Comparison of ENCODE assay signal across 7 cellular contexts in the genomic region with DNA sequence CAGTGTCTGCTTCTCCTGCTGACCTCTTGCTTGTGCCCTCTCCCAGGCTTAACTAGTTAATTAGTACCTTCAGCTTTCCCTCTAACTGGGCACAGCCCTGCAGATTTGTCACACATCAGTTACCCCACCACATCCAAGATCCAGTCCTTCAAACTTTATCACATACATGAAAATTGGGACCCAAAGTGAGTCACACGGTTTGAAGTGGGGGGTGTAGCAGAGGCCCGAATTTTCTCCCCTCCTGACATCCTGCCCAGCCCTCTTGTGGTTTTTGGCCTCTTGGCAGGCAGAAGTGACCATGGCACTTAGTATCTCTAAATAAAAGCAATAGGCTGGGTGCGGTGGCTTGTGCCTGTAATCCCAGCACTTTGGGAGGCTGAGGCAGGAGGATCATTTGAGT. TPM values are rescaled to one million over a fixed set of nuclear protein-coding genes. Genes with fewer than 3 reads are reported as not detected.
A peak's percentile ranks its signal among the peaks of the same experiment; 100 is the strongest.
DNase-seq lines count a peak whose midpoint lies in the region; ATAC-seq and TF ChIP-seq lines count a peak whose summit lies in the region.
"Had no signal": no experiment of that assay in that cellular context is flagged by ENCODE, and none has a peak within 500 bp of the region (broad histone marks: within the 10 kb centered on the region; RNA-seq: fewer than 3 reads in every experiment).

No MANE protein-coding gene starts in this region.

- H3K9me3 ChIP-seq in spleen (no peaks in the 10 kb centered on the region), suprapubic skin (no peaks in the 10 kb centered on the region)

- no peaks in the 10 kb centered on the region for H3K9me3 Mint-ChIP-seq in activated T-cell treated with anti-CD3 and anti-CD28 coated beads, Interleukin-2, amount 50 U/mL, for 4 hours
- H3K9me3 Mint-ChIP-seq in activated naive CD8-positive, alpha-beta T cell treated with anti-CD3 and anti-CD28 coated beads for 36 hours = no peaks in the 10 kb centered on the region

- H3K36me3 ChIP-seq in spleen (peaks cover 0 to 25% (median 0%) of the 10 kb centered on the region in 6 donors), suprapubic skin (no peaks in the 10 kb centered on the region)

- peak overlapping the region in 2 of 8 donors; percentile 1 to 98 for H3K4me3 ChIP-seq in spleen
- no peak overlapping the region for H3K4me3 ChIP-seq in suprapubic skin

- H3K4me3 Mint-ChIP-seq in activated T-cell treated with anti-CD3 and anti-CD28 coated beads, Interleukin-2, amount 50 U/mL, for 4 hours = peak overlapping the region; percentile 88
- H3K4me3 Mint-ChIP-seq in activated naive CD8-positive, alpha-beta T cell treated with anti-CD3 and anti-CD28 coated beads for 36 hours = peak overlapping the region; percentile 91

- intact Hi-C loops in spleen (cut with DNase I; ENCODE audit: low total_unique reads) = no loop called here

- H3K4me1 Mint-ChIP-seq in activated T-cell treated with anti-CD3 and anti-CD28 coated beads, Interleukin-2, amount 50 U/mL, for 4 hours (ENCODE audit: low read depth) = peaks cover 79% of the 10 kb centered on the region
- H3K4me1 Mint-ChIP-seq in activated naive CD8-positive, alpha-beta T cell treated with anti-CD3 and anti-CD28 coated beads for 36 hours = peaks cover 64% of the 10 kb centered on the region

- H3K27me3 Mint-ChIP-seq in activated T-cell treated with anti-CD3 and anti-CD28 coated beads, Interleukin-2, amount 50 U/mL, for 4 hours (ENCODE audit: low read depth) = no peaks in the 10 kb centered on the region
- H3K27me3 Mint-ChIP-seq in activated naive CD8-positive, alpha-beta T cell treated with anti-CD3 and anti-CD28 coated beads for 36 hours = no peaks in the 10 kb centered on the region

- no peak for DNase-seq in activated T-cell treated with anti-CD3 and anti-CD28 coated beads, Interleukin-2, amount 50 U/mL, for 4 hours
- no peak for DNase-seq in activated T-cell treated with anti-CD3 and anti-CD28 coated beads, Interleukin-2, amount 50 U/mL, for 1 hour
- no peak for DNase-seq in activated naive CD8-positive, alpha-beta T cell treated with anti-CD3 and anti-CD28 coated beads for 36 hours
- no peak for DNase-seq in spleen
- DNase-seq in NCI-H510A treated with DMSO at 0.1 percent for 48 hours (lab: John Stamatoyannopoulos, UW) = no peak
- no peak for DNase-seq in suprapubic skin (ENCODE audit: low spot score in 2 of 2)
- DNase-seq: NCI-H2029 treated with DMSO at 0.1 percent for 48 hours had no signal

- H3K27ac Mint-ChIP-seq in activated naive CD8-positive, alpha-beta T cell treated with anti-CD3 and anti-CD28 coated beads for 36 hours = peak overlapping the region; percentile 79

- TF ChIP-seq EP300 in suprapubic skin (IDR thresholded peaks at IDR 0.05) = no peak

- 11 to 30% (median 23%) methylated on average over 3 of the region's 3 CpGs for WGBS in spleen, 5 donors
- 53% methylated on average over 3 of the region's 3 CpGs for WGBS in suprapubic skin

- no peak for ATAC-seq in activated T-cell treated with anti-CD3 and anti-CD28 coated beads, Interleukin-2, amount 50 U/mL, for 4 hours

- H3K27me3 ChIP-seq in spleen (replicated peaks in 1 of 7) = no peaks in the 10 kb centered on the region
- no peaks in the 10 kb centered on the region for H3K27me3 ChIP-seq in suprapubic skin

- TF ChIP-seq CTCF in spleen (IDR thresholded peaks at IDR 0.05 in 8 of 11, conservative IDR thresholded peaks at IDR 0.05 in 3 of 11) (peak in 2 of 11 experiments; percentile 5 to 19), suprapubic skin (IDR thresholded peaks at IDR 0.05) (no peak)

- H3K27ac ChIP-seq in spleen (peak overlapping the region; percentile 53 to 97 (median 88)), suprapubic skin (no peak overlapping the region)

- TF ChIP-seq POLR2A in spleen (IDR thresholded peaks at IDR 0.05) (no peak), suprapubic skin (IDR thresholded peaks at IDR 0.05) (no peak)

- peaks cover 49 to 97% (median 87%) of the 10 kb centered on the region in 6 donors for H3K4me1 ChIP-seq in spleen
- H3K4me1 ChIP-seq in suprapubic skin = peaks cover 77% of the 10 kb centered on the region

- peaks cover 20% of the 10 kb centered on the region for H3K36me3 Mint-ChIP-seq in activated T-cell treated with anti-CD3 and anti-CD28 coated beads, Interleukin-2, amount 50 U/mL, for 4 hours (ENCODE audit: insufficient read depth)
- H3K36me3 Mint-ChIP-seq in activated naive CD8-positive, alpha-beta T cell treated with anti-CD3 and anti-CD28 coated beads for 36 hours = peaks cover 53% of the 10 kb centered on the region

RNA-seq across cellular contexts. Expression of a gene that starts 3.9 kb away (rescaled TPM):
- total RNA-seq in activated T-cell treated with anti-CD3 and anti-CD28 coated beads, Interleukin-2, amount 50 U/mL, for 4 hours = 100 to 1,000 TPM; 174 to 225 (median 210) TPM
- total RNA-seq in activated naive CD8-positive, alpha-beta T cell treated with anti-CD3 and anti-CD28 coated beads for 36 hours = 100 to 1,000 TPM; 166 to 171 TPM
- total RNA-seq in spleen (10 to 100 TPM; 34.7 to 55.0 (median 44.9) TPM), suprapubic skin (100 to 1,000 TPM in 2 of 4 donors, 10 to 100 TPM in 2; 71.5 to 120 (median 99.4) TPM)
- polyA plus RNA-seq in spleen = 10 to 100 TPM; 18.0 to 34.8 (median 18.9) TPM

RNA-seq across cellular contexts. Expression of a gene that starts 9.3 kb away (rescaled TPM):
- total RNA-seq in activated T-cell treated with anti-CD3 and anti-CD28 coated beads, Interleukin-2, amount 50 U/mL, for 4 hours = 100 to 1,000 TPM; 223 to 268 (median 229) TPM
- total RNA-seq in activated naive CD8-positive, alpha-beta T cell treated with anti-CD3 and anti-CD28 coated beads for 36 hours = 100 to 1,000 TPM; 192 to 193 TPM
- total RNA-seq in spleen (10 to 100 TPM in 5 of 7 donors, 1 to 10 TPM in 2; 8.7 to 23.6 (median 14.0) TPM), suprapubic skin (10 to 100 TPM; 12.8 to 20.5 (median 14.7) TPM)
- 1 to 10 TPM; 2.9 to 7.4 (median 6.7) TPM for polyA plus RNA-seq in spleen

RNA-seq across cellular contexts. Expression of a gene that starts 51.5 kb away (rescaled TPM):
- 10 to 100 TPM; 26.8 to 31.1 (median 27.4) TPM for total RNA-seq in activated T-cell treated with anti-CD3 and anti-CD28 coated beads, Interleukin-2, amount 50 U/mL, for 4 hours
- total RNA-seq in activated naive CD8-positive, alpha-beta T cell treated with anti-CD3 and anti-CD28 coated beads for 36 hours = 10 to 100 TPM; 59.8 to 64.7 TPM
- total RNA-seq in spleen (10 to 100 TPM in 6 of 7 donors, 1 to 10 TPM in 1; 7.6 to 22.5 (median 18.9) TPM), suprapubic skin (10 to 100 TPM in 1 of 4 donors, 1 to 10 TPM in 3; 3.8 to 10.6 (median 8.4) TPM)
- 10 to 100 TPM; 25.1 to 45.2 (median 41.1) TPM for polyA plus RNA-seq in spleen

RNA-seq across cellular contexts. Expression of a gene that starts 53.3 kb away (rescaled TPM):
- 10 to 100 TPM in 1 of 3 donors, 1 to 10 TPM in 2; 6.7 to 11.2 (median 9.0) TPM for total RNA-seq in activated T-cell treated with anti-CD3 and anti-CD28 coated beads, Interleukin-2, amount 50 U/mL, for 4 hours
- 10 to 100 TPM; 15.9 to 17.1 TPM for total RNA-seq in activated naive CD8-positive, alpha-beta T cell treated with anti-CD3 and anti-CD28 coated beads for 36 hours
- total RNA-seq in spleen (10 to 100 TPM in 1 of 7 donors, 1 to 10 TPM in 6; 3.2 to 12.2 (median 5.8) TPM), suprapubic skin (1 to 10 TPM; 1.3 to 3.7 (median 2.2) TPM)
- 1 to 10 TPM; 2.3 to 4.6 (median 3.5) TPM for polyA plus RNA-seq in spleen

RNA-seq across cellular contexts. Expression of a gene that starts 53.9 kb away (rescaled TPM):
- 1 to 10 TPM; 1.2 to 1.7 (median 1.5) TPM for total RNA-seq in activated T-cell treated with anti-CD3 and anti-CD28 coated beads, Interleukin-2, amount 50 U/mL, for 4 hours
- total RNA-seq in activated naive CD8-positive, alpha-beta T cell treated with anti-CD3 and anti-CD28 coated beads for 36 hours = 1 to 10 TPM; 1.9 to 2.1 TPM
- total RNA-seq in spleen = 1 to 10 TPM in 1 of 7 donors, under 1 TPM in 6; 0.21 to 2.1 (median 0.60) TPM
- under 1 TPM; 0.08 to 0.38 (median 0.37) TPM for polyA plus RNA-seq in spleen
- 1 to 10 TPM; 2.1 to 8.6 (median 2.9) TPM for total RNA-seq in suprapubic skin

Comparison
In these comparisons a context has a peak if more than half of its experiments do, and no peak if none do; other contexts are left out.
1. RNA of a gene that starts 9.3 kb away (total RNA-seq): 223 to 268 TPM in activated T-cell treated with anti-CD3 and anti-CD28 coated beads, Interleukin-2, amount 50 U/mL, for 4 hours and 192 to 193 TPM in activated naive CD8-positive, alpha-beta T cell treated with anti-CD3 and anti-CD28 coated beads for 36 hours; 12.8 to 20.5 TPM in suprapubic skin and 8.7 to 23.6 TPM in spleen; every median in the first group is over 4 times any median in the second.